Comparison of ENCODE assay signal across 27 cellular contexts in the genomic region with DNA sequence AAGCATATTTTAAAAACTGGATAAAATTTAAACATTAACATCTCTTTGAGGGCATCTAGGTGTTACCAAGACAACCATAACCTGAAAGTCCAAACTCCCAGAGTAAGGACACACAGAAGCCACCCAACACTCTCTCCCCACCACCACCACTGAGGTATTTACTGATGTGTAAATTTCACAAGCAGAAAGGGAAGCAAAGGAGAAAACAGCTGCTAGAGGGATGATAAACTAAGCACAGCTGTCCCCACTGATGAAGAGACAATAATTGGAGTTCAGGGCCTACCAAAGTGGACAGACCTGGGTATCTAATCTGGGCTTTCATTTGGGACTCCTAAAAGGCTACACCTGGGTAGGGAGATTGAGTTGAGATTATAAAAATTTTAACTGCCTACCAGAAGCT.
"Had no signal": no experiment of that assay in that cellular context is flagged by ENCODE, and none has a peak within 500 bp of the region (broad histone marks: within the 10 kb centered on the region; RNA-seq: fewer than 3 reads in every experiment).

No MANE protein-coding gene starts in this region.

- H3K4me3 Mint-ChIP-seq: activated CD4-positive, alpha-beta memory T cell treated with anti-CD3 and anti-CD28 coated beads, Interleukin-2, amount 10 ng/mL, durations not matched to agents 7 days and 5 days; activated CD8-positive, alpha-beta memory T cell treated with anti-CD3 and anti-CD28 coated beads, Interleukin-2, amount 10 ng/mL, durations not matched to agents 7 days and 5 days; endodermal cell; memory B cell; neural crest cell; stimulated activated effector memory CD8-positive, alpha-beta T cell treated with anti-CD3 and anti-CD28 coated beads, Interleukin-12 subunit alpha, Interleukin-12 subunit beta, amount 100 ng/mL, for 72 hours; type B pancreatic cell had no signal

- H3K9me3 ChIP-seq: body of pancreas, prostate gland, right atrium auricular region, testis had no signal

- H3K27ac Mint-ChIP-seq: activated CD4-positive, alpha-beta memory T cell treated with anti-CD3 and anti-CD28 coated beads, Interleukin-2, amount 10 ng/mL, durations not matched to agents 7 days and 5 days; activated CD8-positive, alpha-beta memory T cell treated with anti-CD3 and anti-CD28 coated beads, Interleukin-2, amount 10 ng/mL, durations not matched to agents 7 days and 5 days; activated T-helper 17 cell treated with anti-CD3 and anti-CD28 coated beads, Interleukin-2, amount 50 U/mL, for 72 hours; endodermal cell; stimulated activated effector memory CD8-positive, alpha-beta T cell treated with anti-CD3 and anti-CD28 coated beads, Interleukin-12 subunit alpha, Interleukin-12 subunit beta, amount 100 ng/mL, for 72 hours had no signal

- ATAC-seq: activated CD8-positive, alpha-beta memory T cell treated with anti-CD3 and anti-CD28 coated beads, Interleukin-2, amount 10 ng/mL, durations not matched to agents 7 days and 5 days; activated T-helper 17 cell treated with anti-CD3 and anti-CD28 coated beads, Interleukin-2, amount 50 U/mL, for 72 hours; body of pancreas; stimulated activated effector memory CD8-positive, alpha-beta T cell treated with anti-CD3 and anti-CD28 coated beads, Interleukin-12 subunit alpha, Interleukin-12 subunit beta, amount 100 ng/mL, for 72 hours had no signal

- H3K27me3 Mint-ChIP-seq: activated naive CD8-positive, alpha-beta T cell treated with anti-CD3 and anti-CD28 coated beads, Interleukin-2, amount 10 ng/mL, durations not matched to agents 7 days and 5 days; activated T-helper 17 cell treated with anti-CD3 and anti-CD28 coated beads, Interleukin-2, amount 50 U/mL, for 72 hours; naive B cell had no signal

- H3K27ac ChIP-seq: body of pancreas, prostate gland had no signal

- H3K36me3 ChIP-seq: prostate gland, right atrium auricular region, stomach had no signal

- H3K9me3 Mint-ChIP-seq: type B pancreatic cell had no signal

- H3K4me1 ChIP-seq: body of pancreas, prostate gland, testis had no signal

- H3K36me3 Mint-ChIP-seq: stimulated activated effector memory CD8-positive, alpha-beta T cell treated with anti-CD3 and anti-CD28 coated beads, Interleukin-12 subunit alpha, Interleukin-12 subunit beta, amount 100 ng/mL, for 72 hours; type B pancreatic cell had no signal

- H3K4me3 ChIP-seq: body of pancreas, prostate gland, right atrium auricular region, stomach, testis had no signal

- H3K27me3 ChIP-seq: body of pancreas, right atrium auricular region, stomach, testis had no signal

- DNase-seq: activated CD4-positive, alpha-beta memory T cell treated with anti-CD3 and anti-CD28 coated beads, Interleukin-2, amount 10 ng/mL, durations not matched to agents 7 days and 5 days; activated CD4-positive, alpha-beta T cell treated with anti-CD3 and anti-CD28 coated beads for 48 hours; activated CD4-positive, CD25-positive, alpha-beta regulatory T cell; activated CD8-positive, alpha-beta memory T cell treated with anti-CD3 and anti-CD28 coated beads, Interleukin-2, amount 10 ng/mL, durations not matched to agents 7 days and 5 days; activated naive CD4-positive, alpha-beta T cell; activated naive CD8-positive, alpha-beta T cell treated with anti-CD3 and anti-CD28 coated beads, Interleukin-2, amount 10 ng/mL, durations not matched to agents 7 days and 5 days; activated T-cell treated with anti-CD3 and anti-CD28 coated beads, Interleukin-2, amount 50 U/mL, for 1 hour; amygdala; body of pancreas; caudate nucleus; endodermal cell; foreskin fibroblast; glutamatergic neuron; naive B cell; small intestine; stimulated activated CD4-positive, alpha-beta T cell treated with anti-CD3 and anti-CD28 coated beads, Interleukin-15, amount 100 ng/mL, for 24 hours; stimulated activated CD4-positive, alpha-beta T cell treated with anti-CD3 and anti-CD28 coated beads, Interleukin-4, amount 100 ng/mL, for 1 hour; stomach; T1000; testis had no signal
